1 cellular context compared by ENCODE assay signal in the genomic region with DNA sequence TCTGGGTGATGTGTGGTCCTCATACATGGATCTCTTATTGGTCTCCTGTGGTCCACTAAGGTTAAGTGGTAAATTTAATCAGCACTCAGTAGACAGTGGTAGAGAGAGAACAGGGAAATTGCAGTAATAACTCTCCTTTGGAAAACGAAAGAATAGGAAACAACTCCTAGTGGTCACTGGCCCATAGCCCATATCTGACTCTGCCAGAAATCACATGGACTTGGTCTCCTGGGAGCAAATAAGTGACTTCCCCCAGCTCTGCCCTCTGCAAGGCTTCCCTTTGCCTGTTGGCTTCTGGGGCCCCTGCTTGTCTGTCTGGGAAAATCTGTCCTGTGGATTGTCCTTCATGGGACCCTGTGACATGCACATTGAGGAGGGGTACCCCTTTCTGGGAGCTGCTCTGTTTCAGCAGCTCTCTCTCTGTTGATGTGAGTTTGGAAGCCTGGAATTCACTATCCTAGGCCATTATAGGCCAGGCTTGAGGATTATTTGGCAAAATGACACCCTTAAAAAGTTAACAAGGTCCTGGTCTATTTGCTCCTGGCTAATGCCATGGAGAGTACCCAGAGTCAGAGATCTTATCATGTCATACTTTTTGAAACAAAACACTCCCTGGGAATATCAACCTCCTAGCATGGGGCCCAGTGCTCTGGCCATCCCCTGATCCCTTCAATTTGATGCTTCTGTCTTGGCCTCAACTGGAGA.
TF ChIP-seq lines count a peak whose summit lies in the region.

No MANE protein-coding gene starts in this region.

TF ChIP-seq in IMR-90, 13 proteins besides CTCF, POLR2A, EP300 and RAD21 (continued from another document):
- TF ChIP-seq, protein P1, sequence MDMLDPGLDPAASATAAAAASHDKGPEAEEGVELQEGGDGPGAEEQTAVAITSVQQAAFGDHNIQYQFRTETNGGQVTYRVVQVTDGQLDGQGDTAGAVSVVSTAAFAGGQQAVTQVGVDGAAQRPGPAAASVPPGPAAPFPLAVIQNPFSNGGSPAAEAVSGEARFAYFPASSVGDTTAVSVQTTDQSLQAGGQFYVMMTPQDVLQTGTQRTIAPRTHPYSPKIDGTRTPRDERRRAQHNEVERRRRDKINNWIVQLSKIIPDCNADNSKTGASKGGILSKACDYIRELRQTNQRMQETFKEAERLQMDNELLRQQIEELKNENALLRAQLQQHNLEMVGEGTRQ (IDR thresholded peaks at IDR 0.05; ENCODE audit: low read depth, low read length): no peak
- TF ChIP-seq MXI1 (IDR thresholded peaks at IDR 0.05; ENCODE audit: borderline replicate concordance, low read depth, low read length): no peak
- TF ChIP-seq RCOR1 (IDR thresholded peaks at IDR 0.05; ENCODE audit: insufficient replicate concordance, low read length): no peak
- TF ChIP-seq MAZ (IDR thresholded peaks at IDR 0.05; ENCODE audit: borderline replicate concordance, low read depth, low read length): no peak
